Comparison of ENCODE assay signal across 8 cellular contexts in genomic region chr17:2056221-2057129, GRCh38. TPM values are rescaled to one million over a fixed set of nuclear protein-coding genes. Genes with fewer than 3 reads are reported as not detected.
A peak's percentile ranks its signal among the peaks of the same experiment; 100 is the strongest.
DNase-seq lines count a peak whose midpoint lies in the region; FAIRE-seq and TF ChIP-seq lines count a peak whose summit lies in the region.

No MANE protein-coding gene starts in this region.

- H3K4me1 Mint-ChIP-seq in activated CD4-positive, alpha-beta T cell treated with anti-CD3 and anti-CD28 coated beads, Interleukin-2, amount 10 ng/mL, durations not matched to agents 24 days and 14 days: peaks cover 34% of the 10 kb centered on the region

- H3K4ac ChIP-seq in trophoblast cell (ENCODE audit: low read depth, low read length): peak overlapping the region; percentile 12

- peaks cover 2% of the 10 kb centered on the region for H3K79me2 ChIP-seq in trophoblast cell (ENCODE audit: control insufficient read depth, insufficient read depth, low read length, poor library complexity)

- H4K91ac ChIP-seq in trophoblast cell (ENCODE audit: low read depth, low read length): peak overlapping the region; percentile 17

- peak overlapping the region; percentile 19 for H2AFZ ChIP-seq in trophoblast cell (ENCODE audit: insufficient read depth, low read length, poor library complexity)

- intact Hi-C loops in activated CD4-positive, alpha-beta T cell treated with anti-CD3 and anti-CD28 coated beads, Interleukin-2, amount 10 ng/mL, durations not matched to agents 24 days and 14 days (cut with micrococcal nuclease): no loop called here
- intact Hi-C loops in esophagus squamous epithelium (cut with DNase I): loop anchor here (5.0 kb wide), 1 partner anchor 186 kb away; no protein-coding TSS in a partner anchor

- H3K27ac Mint-ChIP-seq in activated CD4-positive, alpha-beta T cell treated with anti-CD3 and anti-CD28 coated beads, Interleukin-2, amount 10 ng/mL, durations not matched to agents 24 days and 14 days: peak overlapping the region; percentile 86

- H3K4me3 ChIP-seq in esophagus squamous epithelium (peak overlapping the region; percentile 48 to 74 (median 60)), trophoblast cell (ENCODE audit: low read depth, low read length) (peak overlapping the region; percentile 65)

- 45 to 48% methylated on average over 5 to 42 of the region's 76 CpGs for WGBS in esophagus squamous epithelium, 2 donors
- no CpG with 5 or more reads among the region's 76 CpGs for WGBS in trophoblast cell (ENCODE audit: extremely low coverage, insufficient coverage, insufficient read length)

- TF ChIP-seq CTCF in GM10248 (IDR thresholded peaks at IDR 0.05; ENCODE audit: control extremely low read depth, extremely low read depth, low read depth, missing control alignments) (peak; percentile 35), esophagus squamous epithelium (IDR thresholded peaks at IDR 0.05) (peak in 2 of 6 experiments; percentile 29 to 38), D721Med (IDR thresholded peaks at IDR 0.05; ENCODE audit: insufficient read depth, missing control alignments) (no peak)

- H3K27me3 ChIP-seq in esophagus squamous epithelium (peaks cover 0 to 71% (median 7%) of the 10 kb centered on the region in 4 donors), trophoblast cell (ENCODE audit: insufficient read depth, low read length) (peaks cover 59% of the 10 kb centered on the region)

- H2AK5ac ChIP-seq in trophoblast cell (ENCODE audit: low read length): peak overlapping the region; percentile 22

- H4K12ac ChIP-seq in trophoblast cell (ENCODE audit: low read depth, low read length): no peak overlapping the region

- H3K4me2 ChIP-seq in trophoblast cell (ENCODE audit: low read length): peak overlapping the region; percentile 52

- no peaks in the 10 kb centered on the region for H3K9me3 ChIP-seq in esophagus squamous epithelium
- peaks cover 18% of the 10 kb centered on the region for H3K9me3 ChIP-seq in trophoblast cell (ENCODE audit: insufficient read depth, low read depth, low read length)

- DNase-seq in GM10248 (ENCODE audit: extremely low spot score): peak; percentile 50
- peak; percentile 87 for DNase-seq in activated CD4-positive, alpha-beta T cell treated with anti-CD3 and anti-CD28 coated beads, Interleukin-2, amount 10 ng/mL, durations not matched to agents 24 days and 14 days
- no peak for DNase-seq in esophagus squamous epithelium (lab: John Stamatoyannopoulos, UW)
- peak; percentile 69 to 73 for DNase-seq in trophoblast cell
- DNase-seq in NCI-H510A treated with DMSO at 0.1 percent for 48 hours (lab: John Stamatoyannopoulos, UW): no peak
- no peak for DNase-seq in D721Med (ENCODE audit: insufficient read length, low spot score)
- no peak for DNase-seq in NCI-H187 treated with DMSO at 0.1 percent for 48 hours (lab: John Stamatoyannopoulos, UW)
- no peak for DNase-seq in NCI-H146 treated with DMSO at 0.1 percent for 48 hours (lab: John Stamatoyannopoulos, UW; ENCODE audit: unreplicated experiment)

- H3K27me3 Mint-ChIP-seq in activated CD4-positive, alpha-beta T cell treated with anti-CD3 and anti-CD28 coated beads, Interleukin-2, amount 10 ng/mL, durations not matched to agents 24 days and 14 days: peaks cover 9% of the 10 kb centered on the region

- peak overlapping the region; percentile 11 for H3K14ac ChIP-seq in trophoblast cell (ENCODE audit: low read length)

- peaks cover 47 to 89% (median 53%) of the 10 kb centered on the region in 3 donors for H3K4me1 ChIP-seq in esophagus squamous epithelium
- H3K4me1 ChIP-seq in trophoblast cell (ENCODE audit: control insufficient read depth in 1 of 2, insufficient read depth in 2 of 2, low read length in 2 of 2): peaks cover 33 to 46% of the 10 kb centered on the region in 2 experiments

- peak overlapping the region; percentile 83 for H3K4me3 Mint-ChIP-seq in activated CD4-positive, alpha-beta T cell treated with anti-CD3 and anti-CD28 coated beads, Interleukin-2, amount 10 ng/mL, durations not matched to agents 24 days and 14 days

- H3K9me3 Mint-ChIP-seq in activated CD4-positive, alpha-beta T cell treated with anti-CD3 and anti-CD28 coated beads, Interleukin-2, amount 10 ng/mL, durations not matched to agents 24 days and 14 days: no peaks in the 10 kb centered on the region

- peaks cover 9% of the 10 kb centered on the region for H3K79me1 ChIP-seq in trophoblast cell (ENCODE audit: low read length)

- no peak overlapping the region for H3K23ac ChIP-seq in trophoblast cell (ENCODE audit: low read length)

- H3K36me3 Mint-ChIP-seq in activated CD4-positive, alpha-beta T cell treated with anti-CD3 and anti-CD28 coated beads, Interleukin-2, amount 10 ng/mL, durations not matched to agents 24 days and 14 days (ENCODE audit: low read depth): peaks cover 22% of the 10 kb centered on the region

- no peak for TF ChIP-seq POLR2A in esophagus squamous epithelium (IDR thresholded peaks at IDR 0.05)

- peak overlapping the region; percentile 57 for H3K18ac ChIP-seq in trophoblast cell (ENCODE audit: low read length)

- H3K36me3 ChIP-seq in esophagus squamous epithelium: peaks cover 0 to 28% (median 0%) of the 10 kb centered on the region in 3 donors
- peaks cover 13 to 20% of the 10 kb centered on the region in 2 experiments for H3K36me3 ChIP-seq in trophoblast cell (ENCODE audit: control insufficient read depth in 1 of 2, insufficient read depth in 2 of 2, low read length in 2 of 2)

- POLR2A ChIA-PET in GM10248 (lab: Yijun Ruan, JAX): interaction anchor here (0.6 to 1.3 kb wide), 6 partner anchors 12 to 273 kb away, joined by 3 to 10 read pairs (median 4); no protein-coding TSS in a partner anchor

- CTCF ChIA-PET in GM10248 (lab: Yijun Ruan, JAX): interaction anchor here (0.8 to 8.9 kb wide), 20 partner anchors 12 to 326 kb away, joined by 3 to 205 read pairs (median 16); no protein-coding TSS in a partner anchor

- peak overlapping the region; percentile 77 to 93 (median 90) for H3K27ac ChIP-seq in esophagus squamous epithelium
- no peak overlapping the region for H3K27ac ChIP-seq in trophoblast cell (ENCODE audit: low read depth, low read length)

- no peak for FAIRE-seq in D721Med (lab: Jason Lieb, UNC)

- peak overlapping the region; percentile 41 for H2BK12ac ChIP-seq in trophoblast cell (ENCODE audit: low read length)

- no peak overlapping the region for H4K8ac ChIP-seq in trophoblast cell (ENCODE audit: low read depth, low read length)

- peak overlapping the region; percentile 26 for H2BK120ac ChIP-seq in trophoblast cell (ENCODE audit: insufficient read depth, low read length, poor library complexity)

- no peak overlapping the region for H2BK5ac ChIP-seq in trophoblast cell (ENCODE audit: low read depth, low read length, poor library complexity)

- H3K9ac ChIP-seq in trophoblast cell (ENCODE audit: low read length): no peak overlapping the region

RNA-seq across cellular contexts. Expression of gene HIC1, which starts 1.6 kb away (rescaled TPM):
- 49.4 and 51.6 TPM in 2 replicates for total RNA-seq in activated CD4-positive, alpha-beta T cell treated with anti-CD3 and anti-CD28 coated beads, Interleukin-2, amount 10 ng/mL, durations not matched to agents 24 days and 14 days
- total RNA-seq in esophagus squamous epithelium: 10 to 100 TPM in 1 of 4 donors, 1 to 10 TPM in 3; 2.1 to 14.1 (median 5.9) TPM
- 1.4 and 1.7 TPM in 2 replicates for polyA plus RNA-seq in trophoblast cell (2013)

RNA-seq across cellular contexts. Expression of gene OVCA2, which starts 14.7 kb away (rescaled TPM):
- 36.5 and 37.7 TPM in 2 replicates for total RNA-seq in activated CD4-positive, alpha-beta T cell treated with anti-CD3 and anti-CD28 coated beads, Interleukin-2, amount 10 ng/mL, durations not matched to agents 24 days and 14 days
- 10 to 100 TPM; 42.3 to 70.5 (median 53.2) TPM for total RNA-seq in esophagus squamous epithelium
- polyA plus RNA-seq in trophoblast cell (2013): 40.2 and 44.9 TPM in 2 replicates

RNA-seq across cellular contexts. Expression of gene DPH1, which starts 26.5 kb away (rescaled TPM):
- total RNA-seq in activated CD4-positive, alpha-beta T cell treated with anti-CD3 and anti-CD28 coated beads, Interleukin-2, amount 10 ng/mL, durations not matched to agents 24 days and 14 days: 50.8 and 55.9 TPM in 2 replicates
- 10 to 100 TPM; 14.9 to 55.7 (median 22.7) TPM for total RNA-seq in esophagus squamous epithelium
- polyA plus RNA-seq in trophoblast cell (2013): 15.0 and 15.8 TPM in 2 replicates

RNA-seq across cellular contexts. Expression of gene RTN4RL1, which starts 31.3 kb away (rescaled TPM):
- total RNA-seq in activated CD4-positive, alpha-beta T cell treated with anti-CD3 and anti-CD28 coated beads, Interleukin-2, amount 10 ng/mL, durations not matched to agents 24 days and 14 days: 1.1 and 1.2 TPM in 2 replicates
- total RNA-seq in esophagus squamous epithelium: 1 to 10 TPM; 1.1 to 4.0 (median 2.0) TPM
- 0.55 and 0.57 TPM in 2 replicates for polyA plus RNA-seq in trophoblast cell (2013)

Comparison
In these comparisons a context has a peak if more than half of its experiments do, and no peak if none do; other contexts are left out.
1. DNase-seq: peak in GM10248 (single experiment), activated CD4-positive, alpha-beta T cell treated with anti-CD3 and anti-CD28 coated beads, Interleukin-2, amount 10 ng/mL, durations not matched to agents 24 days and 14 days (single experiment) and trophoblast cell (2 of 2); none in esophagus squamous epithelium (single experiment), NCI-H510A treated with DMSO at 0.1 percent for 48 hours (single experiment), D721Med (single experiment), NCI-H187 treated with DMSO at 0.1 percent for 48 hours (single experiment) and NCI-H146 treated with DMSO at 0.1 percent for 48 hours (single experiment).